ENCODE assay signal across 27 cellular contexts in the genomic region with DNA sequence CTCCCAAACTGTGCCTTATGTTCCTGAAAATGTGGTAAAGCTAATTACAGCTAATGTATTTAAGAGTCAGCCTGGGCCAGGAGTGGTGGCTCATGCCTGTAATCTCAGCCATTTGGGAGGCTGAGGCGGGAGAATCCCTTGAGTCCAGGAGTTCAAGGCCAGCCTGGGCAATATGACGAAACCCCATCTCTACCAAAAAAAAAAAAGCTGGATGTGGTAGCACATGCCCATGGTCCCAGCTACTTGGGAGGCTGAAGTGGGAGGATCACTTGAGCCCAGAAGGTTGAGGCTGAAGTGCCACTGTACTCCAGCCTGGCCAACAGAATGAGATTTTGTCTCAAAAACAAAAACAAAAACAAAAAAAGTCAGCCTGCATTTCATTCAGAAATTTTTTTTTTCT. TPM values are rescaled to one million over a fixed set of nuclear protein-coding genes. Genes with fewer than 3 reads are reported as not detected.
DNase-seq lines count a peak whose midpoint lies in the region; ATAC-seq and TF ChIP-seq lines count a peak whose summit lies in the region.
"Had no signal": no experiment of that assay in that cellular context is flagged by ENCODE, and none has a peak within 500 bp of the region (broad histone marks: within the 10 kb centered on the region; RNA-seq: fewer than 3 reads in every experiment).

No MANE protein-coding gene starts in this region.

- no peak overlapping the region for H2BK5ac ChIP-seq in trophoblast cell (ENCODE audit: low read depth, low read length, poor library complexity)

- H3K23ac ChIP-seq in trophoblast cell (ENCODE audit: low read length): no peak overlapping the region

- H3K36me3 Mint-ChIP-seq in GM23338 (ENCODE audit: low read depth): peaks cover 52% of the 10 kb centered on the region

- H3K9ac ChIP-seq in trophoblast cell (ENCODE audit: low read length): no peak overlapping the region
- H3K9ac ChIP-seq: BLaER1 had no signal

- H3K27ac Mint-ChIP-seq in GM23338: no peak overlapping the region
- H3K27ac Mint-ChIP-seq: CD4-positive, alpha-beta memory T cell; CD4-positive, CD25-positive, alpha-beta regulatory T cell; CD8-positive, alpha-beta memory T cell had no signal

- no peak overlapping the region for H4K12ac ChIP-seq in trophoblast cell (ENCODE audit: low read depth, low read length)

- H3F3A ChIP-seq in GM23338 (replicated peaks; ENCODE audit: low read depth): peaks cover 12% of the 10 kb centered on the region; the same call in 1 of the 2 replicates

- peaks cover 49% of the 10 kb centered on the region for H4K20me1 ChIP-seq in GM23338 (replicated peaks; ENCODE audit: insufficient read depth)

- no CpG with 5 or more reads among the region's 2 CpGs for WGBS in trophoblast cell (ENCODE audit: extremely low coverage, insufficient coverage, insufficient read length)

- intact Hi-C loops in Right ventricle myocardium superior (cut with DNase I): no loop called here

- H3K14ac ChIP-seq in trophoblast cell (ENCODE audit: low read length): no peak overlapping the region

- no peaks in the 10 kb centered on the region for H3K27me3 ChIP-seq in right atrium auricular region
- H3K27me3 ChIP-seq in GM23338 (ENCODE audit: insufficient read depth): no peaks in the 10 kb centered on the region
- H3K27me3 ChIP-seq in trophoblast cell (ENCODE audit: insufficient read depth, low read length): no peaks in the 10 kb centered on the region
- H3K27me3 ChIP-seq: BE2C, BLaER1 had no signal

- no peaks in the 10 kb centered on the region for H3K4me1 Mint-ChIP-seq in GM23338

- H3K9me3 Mint-ChIP-seq in GM23338: peaks cover 8% of the 10 kb centered on the region
- H3K9me3 Mint-ChIP-seq: CD4-positive, CD25-positive, alpha-beta regulatory T cell; CD8-positive, alpha-beta memory T cell had no signal

- H3K18ac ChIP-seq in trophoblast cell (ENCODE audit: low read length): no peak overlapping the region

- DNase-seq in right atrium auricular region (ENCODE audit: low spot score) (peak; percentile 9), Right ventricle myocardium superior (no peak), GM23338 (ENCODE audit: low spot score) (no peak), trophoblast cell (no peak), NCI-H1105 (lab: John Stamatoyannopoulos, UW) (no peak)
- DNase-seq: 8988T; ACHN; BE2C; C1 segment of cervical spinal cord; CD4-positive, alpha-beta memory T cell; CD4-positive, CD25-positive, alpha-beta regulatory T cell; CD8-positive, alpha-beta memory T cell; COR-L47; DMS 273 treated with DMSO at 0.1 percent for 48 hours; DMS153; DMS53; DMS79; DND-41; EL; GDM1 had no signal

- no peak overlapping the region for H2AK5ac ChIP-seq in trophoblast cell (ENCODE audit: low read length)

- no peak overlapping the region for H2AFZ ChIP-seq in GM23338
- H2AFZ ChIP-seq in trophoblast cell (ENCODE audit: insufficient read depth, low read length, poor library complexity): no peak overlapping the region

- no peaks in the 10 kb centered on the region for H3K79me1 ChIP-seq in trophoblast cell (ENCODE audit: low read length)

- no peaks in the 10 kb centered on the region for H3K36me3 ChIP-seq in right atrium auricular region
- peaks cover 14% of the 10 kb centered on the region for H3K36me3 ChIP-seq in GM23338 (ENCODE audit: insufficient read depth)
- H3K36me3 ChIP-seq in trophoblast cell (ENCODE audit: control insufficient read depth in 1 of 2, insufficient read depth in 2 of 2, low read length in 2 of 2): peaks cover 11 to 19% of the 10 kb centered on the region in 2 experiments

- H3K4me2 ChIP-seq in GM23338: no peak overlapping the region
- no peak overlapping the region for H3K4me2 ChIP-seq in trophoblast cell (ENCODE audit: low read length)
- H3K4me2 ChIP-seq: BLaER1 had no signal

- H3K4me3 Mint-ChIP-seq in GM23338: no peak overlapping the region
- H3K4me3 Mint-ChIP-seq: CD14-positive monocyte; CD4-positive, alpha-beta memory T cell; CD4-positive, CD25-positive, alpha-beta regulatory T cell; CD8-positive, alpha-beta memory T cell had no signal

- no peak overlapping the region for H4K8ac ChIP-seq in trophoblast cell (ENCODE audit: low read depth, low read length)

- ATAC-seq in Right ventricle myocardium superior (ENCODE audit: poor library complexity) (no peak), GM23338 (no peak)
- ATAC-seq: GM12878 had no signal

- H2BK12ac ChIP-seq in trophoblast cell (ENCODE audit: low read length): no peak overlapping the region

- no peak overlapping the region for H4K91ac ChIP-seq in trophoblast cell (ENCODE audit: low read depth, low read length)

- H3K9me2 ChIP-seq in GM23338 (ENCODE audit: insufficient read depth): no peaks in the 10 kb centered on the region

- H3K4me3 ChIP-seq in right atrium auricular region (no peak overlapping the region), GM23338 (no peak overlapping the region), trophoblast cell (ENCODE audit: low read depth, low read length) (no peak overlapping the region)
- H3K4me3 ChIP-seq: BLaER1, GM12878 had no signal

- H3K9me3 ChIP-seq in right atrium auricular region (no peaks in the 10 kb centered on the region), trophoblast cell (ENCODE audit: insufficient read depth, low read depth, low read length) (peaks cover 7% of the 10 kb centered on the region)
- H3K9me3 ChIP-seq: BE2C had no signal

- peak overlapping the region; percentile 27 for H3K4ac ChIP-seq in trophoblast cell (ENCODE audit: low read depth, low read length)

- no peak overlapping the region for H3K27ac ChIP-seq in right atrium auricular region
- H3K27ac ChIP-seq in GM23338 (ENCODE audit: low read depth): peak overlapping the region; percentile 32; the same call in 1 of the 2 replicates
- H3K27ac ChIP-seq in trophoblast cell (ENCODE audit: low read depth, low read length): no peak overlapping the region
- H3K27ac ChIP-seq: BLaER1 had no signal

- H2BK120ac ChIP-seq in trophoblast cell (ENCODE audit: insufficient read depth, low read length, poor library complexity): no peak overlapping the region

- no peaks in the 10 kb centered on the region for H3K4me1 ChIP-seq in right atrium auricular region
- H3K4me1 ChIP-seq in GM23338 (ENCODE audit: insufficient read depth): no peaks in the 10 kb centered on the region; the same call in 1 of the 2 replicates
- H3K4me1 ChIP-seq in trophoblast cell (ENCODE audit: control insufficient read depth in 1 of 2, insufficient read depth in 2 of 2, low read length in 2 of 2): peaks cover 0 to 2% of the 10 kb centered on the region in 2 experiments
- H3K4me1 ChIP-seq: BE2C, BLaER1 had no signal

- H3K27me3 Mint-ChIP-seq in GM23338 (ENCODE audit: insufficient read depth, low read depth, poor library complexity): peaks cover 9% of the 10 kb centered on the region
- H3K27me3 Mint-ChIP-seq: CD4-positive, alpha-beta memory T cell; CD4-positive, CD25-positive, alpha-beta regulatory T cell; CD8-positive, alpha-beta memory T cell had no signal

- H3K79me2 ChIP-seq in GM23338 (replicated peaks; ENCODE audit: insufficient read depth) (peaks cover 99% of the 10 kb centered on the region), trophoblast cell (ENCODE audit: control insufficient read depth, insufficient read depth, low read length, poor library complexity) (peaks cover 7% of the 10 kb centered on the region)

- TF ChIP-seq CTCF in right atrium auricular region (IDR thresholded peaks at IDR 0.05) (no peak), GM23338 (conservative IDR thresholded peaks at IDR 0.05; ENCODE audit: low read depth in 2 of 2) (no peak)

TF ChIP-seq in GM23338, 12 proteins besides CTCF, POLR2A, EP300 and RAD21 (continues in another document):
- TF ChIP-seq ZNF331 (CRISPR knock-in tag; IDR thresholded peaks at IDR 0.05; ENCODE audit: low read depth) (no peak), EZH2 (IDR thresholded peaks at IDR 0.05; ENCODE audit: low read depth, unreplicated experiment) (no peak), POLR2AphosphoS5 (IDR thresholded peaks at IDR 0.05; ENCODE audit: low read depth) (no peak), JUNB (IDR thresholded peaks at IDR 0.05; ENCODE audit: unreplicated experiment) (no peak)

RNA-seq across cellular contexts. Expression of gene C17orf78, which starts 33.2 kb away (rescaled TPM):
- total RNA-seq in right atrium auricular region (not detected), Right ventricle myocardium superior (not detected)
- total RNA-seq in GM23338 (2014; rRNA removed; shearing (Covaris generic)): not detected in 2 replicates
- 0.19 TPM in 1 of 2 replicates, not detected in the other for polyA plus RNA-seq in GM23338 (2016; fragmentation: Nextera tagmentation; extraction: Ambion mirVana)
- polyA plus RNA-seq in trophoblast cell (2013): not detected in 2 replicates
- total RNA-seq: A673; CD4-positive, alpha-beta memory T cell; CD4-positive, CD25-positive, alpha-beta regulatory T cell; CD8-positive, alpha-beta memory T cell; Daoy; G401; GM12878 had no signal
- polyA plus RNA-seq: AG04450; CD14-positive monocyte; CD4-positive, alpha-beta memory T cell; CD8-positive, alpha-beta memory T cell had no signal
